Comparison of ENCODE assay signal across 9 cellular contexts in the genomic region with DNA sequence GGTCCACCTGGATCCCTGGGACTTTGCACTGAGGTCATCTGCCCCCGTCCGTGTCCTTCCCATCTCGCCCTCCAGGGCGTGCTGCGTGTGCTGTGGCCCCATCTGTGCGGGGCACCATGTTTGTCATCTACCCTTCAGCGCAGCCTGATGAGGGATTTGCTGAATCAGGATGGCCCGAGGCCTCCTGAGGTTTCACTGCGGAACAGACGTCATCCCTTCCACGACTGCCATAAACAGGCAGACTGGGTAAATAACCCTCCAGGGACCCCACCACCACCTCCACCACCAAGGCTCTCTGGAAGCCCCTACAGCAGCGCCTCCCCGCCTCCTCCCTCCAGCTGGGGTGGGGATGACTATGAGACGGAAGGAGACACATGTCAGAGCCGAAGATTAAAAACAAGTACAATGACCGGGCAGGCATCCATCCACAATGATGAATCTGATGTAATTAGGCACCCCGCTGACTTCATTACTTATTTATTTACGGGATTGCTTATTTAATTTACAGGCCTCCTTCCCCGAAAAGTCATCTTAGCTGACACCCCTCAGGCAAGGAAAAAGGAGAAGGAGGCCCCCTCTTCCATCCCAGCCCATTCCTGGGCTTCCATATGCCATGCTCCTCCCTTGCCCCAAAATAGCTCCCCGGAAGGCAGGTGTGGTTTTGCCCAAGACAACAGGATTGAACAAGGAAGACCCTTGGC. TPM values are rescaled to one million over a fixed set of nuclear protein-coding genes. Genes with fewer than 3 reads are reported as not detected.
A peak's percentile ranks its signal among the peaks of the same experiment; 100 is the strongest.
DNase-seq lines count a peak whose midpoint lies in the region; ATAC-seq and TF ChIP-seq lines count a peak whose summit lies in the region.
"Had no signal": no experiment of that assay in that cellular context is flagged by ENCODE, and none has a peak within 500 bp of the region (broad histone marks: within the 10 kb centered on the region; RNA-seq: fewer than 3 reads in every experiment).

No MANE protein-coding gene starts in this region.

- TF ChIP-seq POLR2A in heart left ventricle (IDR thresholded peaks at IDR 0.05), result no peak

- H3K9me3 Mint-ChIP-seq in activated naive CD4-positive, alpha-beta T cell treated with anti-CD3 and anti-CD28 coated beads for 36 hours, result no peaks in the 10 kb centered on the region

- H3K9me3 ChIP-seq in SK-N-MC (ENCODE audit: low read depth, low read length), result no peaks in the 10 kb centered on the region
- no peaks in the 10 kb centered on the region for H3K9me3 ChIP-seq in heart left ventricle
- no peaks in the 10 kb centered on the region for H3K9me3 ChIP-seq in subcutaneous abdominal adipose tissue (ENCODE audit: control insufficient read depth in 5 of 5, low read length in 5 of 5)

- no peak overlapping the region for H3K4me3 Mint-ChIP-seq in activated naive CD4-positive, alpha-beta T cell treated with anti-CD3 and anti-CD28 coated beads for 36 hours

- intact Hi-C loops in heart left ventricle (cut with DNase I), result no loop called here
- intact Hi-C loops in activated naive CD4-positive, alpha-beta T cell treated with anti-CD3 and anti-CD28 coated beads for 36 hours (cut with micrococcal nuclease), result no loop called here

- ATAC-seq in heart left ventricle, result peak in 3 of 4 donors; percentile 11 to 59 (median 57)
- no peak for ATAC-seq in GM19397 (IDR thresholded peaks at IDR 0.05; ENCODE audit: unreplicated experiment)

- H3K27me3 ChIP-seq in heart left ventricle (no peaks in the 10 kb centered on the region), subcutaneous abdominal adipose tissue (ENCODE audit: control insufficient read depth in 5 of 5, insufficient read depth in 4 of 5, low read length in 5 of 5) (no peaks in the 10 kb centered on the region)

- H3K9ac ChIP-seq in SK-N-MC (ENCODE audit: insufficient read length) (peak overlapping the region; percentile 8), subcutaneous abdominal adipose tissue (ENCODE audit: low read length in 5 of 5) (peak overlapping the region in 3 of 5 donors; percentile 4 to 26 (median 13))

- WGBS in heart left ventricle, 4 donors, result 44 to 76% (median 58%) methylated on average over 7 to 20 of the region's 20 CpGs

- H3K27ac Mint-ChIP-seq in activated naive CD4-positive, alpha-beta T cell treated with anti-CD3 and anti-CD28 coated beads for 36 hours, result no peak overlapping the region

- POLR2A ChIA-PET in HEK293T (lab: Yijun Ruan, JAX), result interaction anchor here (0.6 kb wide), 1 partner anchor 30 kb away, joined by 3 read pairs; no protein-coding TSS in a partner anchor

- peaks cover 21% of the 10 kb centered on the region for H3K4me1 Mint-ChIP-seq in activated naive CD4-positive, alpha-beta T cell treated with anti-CD3 and anti-CD28 coated beads for 36 hours (ENCODE audit: low read depth)

- peak overlapping the region; percentile 81 for H3K27ac ChIP-seq in SK-N-MC
- H3K27ac ChIP-seq in heart left ventricle, result peak overlapping the region in 8 of 12 donors; percentile 9 to 57 (median 40)
- H3K27ac ChIP-seq in subcutaneous abdominal adipose tissue (ENCODE audit: low read depth, low read length), result peak overlapping the region; percentile 49

- no peaks in the 10 kb centered on the region for H3K27me3 Mint-ChIP-seq in activated naive CD4-positive, alpha-beta T cell treated with anti-CD3 and anti-CD28 coated beads for 36 hours (ENCODE audit: low read depth)

- H3K36me3 ChIP-seq in SK-N-MC (ENCODE audit: insufficient read depth, low read length) (no peaks in the 10 kb centered on the region), heart left ventricle (peaks cover 0 to 11% (median 0%) of the 10 kb centered on the region in 9 donors), subcutaneous abdominal adipose tissue (ENCODE audit: control insufficient read depth in 5 of 5, insufficient read depth in 5 of 5, low read length in 5 of 5) (peaks cover 0 to 8% (median 0%) of the 10 kb centered on the region in 5 donors)

- CTCF ChIA-PET in HEK293T (lab: Yijun Ruan, JAX), result no interaction called here
- CTCF ChIA-PET in activated naive CD4-positive, alpha-beta T cell treated with anti-CD3 and anti-CD28 coated beads for 36 hours (lab: Charles Lee), result interaction anchor here (1.3 kb wide), 1 partner anchor 234 kb away, joined by 3 read pairs; no protein-coding TSS in a partner anchor

- H3K4me1 ChIP-seq in heart left ventricle, result peaks cover 0 to 62% (median 38%) of the 10 kb centered on the region in 12 donors
- H3K4me1 ChIP-seq in subcutaneous abdominal adipose tissue (ENCODE audit: control insufficient read depth in 5 of 5, insufficient read depth in 5 of 5, low read length in 5 of 5), result peaks cover 7 to 32% (median 22%) of the 10 kb centered on the region in 5 donors

- no peak for TF ChIP-seq CTCF in heart left ventricle (IDR thresholded peaks at IDR 0.05)

- H3K4me3 ChIP-seq in SK-N-MC (peak overlapping the region; percentile 51), heart left ventricle (no peak overlapping the region), subcutaneous abdominal adipose tissue (ENCODE audit: low read depth in 1 of 5, low read length in 5 of 5) (no peak overlapping the region)

- DNase-seq in HEK293T (ENCODE audit: extremely low spot score) (peak; percentile 66), SK-N-MC (ENCODE audit: low read depth, low spot score) (peak; percentile 89), heart left ventricle (peak in 4 of 5 donors; percentile 48 to 74 (median 59)), NCI-H187 (lab: John Stamatoyannopoulos, UW) (no peak)
- no peak for DNase-seq in activated CD4-positive, CD25-positive, alpha-beta regulatory T cell (lab: John Stamatoyannopoulos, UW)
- no peak for DNase-seq in activated naive CD4-positive, alpha-beta T cell treated with anti-CD3 and anti-CD28 coated beads for 36 hours
- DNase-seq: NCI-H1092 treated with DMSO at 0.1 percent for 48 hours had no signal

- H3K36me3 Mint-ChIP-seq in activated naive CD4-positive, alpha-beta T cell treated with anti-CD3 and anti-CD28 coated beads for 36 hours (ENCODE audit: low read depth), result peaks cover 8% of the 10 kb centered on the region

TF ChIP-seq in HEK293T, 16 proteins besides CTCF, POLR2A, EP300 and RAD21:
- no peak for TF ChIP-seq SUZ12 (IDR thresholded peaks at IDR 0.05)
- TF ChIP-seq, protein P1, sequence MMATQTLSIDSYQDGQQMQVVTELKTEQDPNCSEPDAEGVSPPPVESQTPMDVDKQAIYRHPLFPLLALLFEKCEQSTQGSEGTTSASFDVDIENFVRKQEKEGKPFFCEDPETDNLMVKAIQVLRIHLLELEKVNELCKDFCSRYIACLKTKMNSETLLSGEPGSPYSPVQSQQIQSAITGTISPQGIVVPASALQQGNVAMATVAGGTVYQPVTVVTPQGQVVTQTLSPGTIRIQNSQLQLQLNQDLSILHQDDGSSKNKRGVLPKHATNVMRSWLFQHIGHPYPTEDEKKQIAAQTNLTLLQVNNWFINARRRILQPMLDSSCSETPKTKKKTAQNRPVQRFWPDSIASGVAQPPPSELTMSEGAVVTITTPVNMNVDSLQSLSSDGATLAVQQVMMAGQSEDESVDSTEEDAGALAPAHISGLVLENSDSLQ (IDR thresholded peaks at IDR 0.05), result peak; percentile 61; the same call in 1 of the 2 replicates
- TF ChIP-seq FOXM1 (IDR thresholded peaks at IDR 0.05; ENCODE audit: borderline replicate concordance), result no peak
- no peak for TF ChIP-seq HDGF (IDR thresholded peaks at IDR 0.05; ENCODE audit: borderline replicate concordance)
- TF ChIP-seq CTBP1 (IDR thresholded peaks at IDR 0.05; ENCODE audit: borderline replicate concordance), result peak; percentile 54; the same call in 1 of the 2 replicates
- no peak for TF ChIP-seq L3MBTL2 (conservative IDR thresholded peaks at IDR 0.05)
TF ChIP-seq in HEK293T: peak in this region for 2.

RNA-seq across cellular contexts. Expression of a gene that starts 39.4 kb away (rescaled TPM):
- 100 to 1,000 TPM in 8 of 9 donors, 10 to 100 TPM in 1; 66.9 to 184 (median 132) TPM for total RNA-seq in heart left ventricle
- 10 to 100 TPM; 62.1 to 67.0 TPM for polyA plus RNA-seq in heart left ventricle
- total RNA-seq in activated naive CD4-positive, alpha-beta T cell treated with anti-CD3 and anti-CD28 coated beads for 36 hours, result 100 to 1,000 TPM; 102 TPM

Comparison
In these comparisons a context has a peak if more than half of its experiments do, and no peak if none do; other contexts are left out.
1. DNase-seq: peak in HEK293T (single experiment), SK-N-MC (single experiment) and heart left ventricle (4 of 5); none in NCI-H187 (0 of 2), activated CD4-positive, CD25-positive, alpha-beta regulatory T cell (0 of 4) and activated naive CD4-positive, alpha-beta T cell treated with anti-CD3 and anti-CD28 coated beads for 36 hours (single experiment).
2. Peak in every context shown above with its lines, with median percentiles within 50 percentile points of each other: H3K27ac ChIP-seq.